8 cellular contexts compared by ENCODE assay signal in the genomic region with DNA sequence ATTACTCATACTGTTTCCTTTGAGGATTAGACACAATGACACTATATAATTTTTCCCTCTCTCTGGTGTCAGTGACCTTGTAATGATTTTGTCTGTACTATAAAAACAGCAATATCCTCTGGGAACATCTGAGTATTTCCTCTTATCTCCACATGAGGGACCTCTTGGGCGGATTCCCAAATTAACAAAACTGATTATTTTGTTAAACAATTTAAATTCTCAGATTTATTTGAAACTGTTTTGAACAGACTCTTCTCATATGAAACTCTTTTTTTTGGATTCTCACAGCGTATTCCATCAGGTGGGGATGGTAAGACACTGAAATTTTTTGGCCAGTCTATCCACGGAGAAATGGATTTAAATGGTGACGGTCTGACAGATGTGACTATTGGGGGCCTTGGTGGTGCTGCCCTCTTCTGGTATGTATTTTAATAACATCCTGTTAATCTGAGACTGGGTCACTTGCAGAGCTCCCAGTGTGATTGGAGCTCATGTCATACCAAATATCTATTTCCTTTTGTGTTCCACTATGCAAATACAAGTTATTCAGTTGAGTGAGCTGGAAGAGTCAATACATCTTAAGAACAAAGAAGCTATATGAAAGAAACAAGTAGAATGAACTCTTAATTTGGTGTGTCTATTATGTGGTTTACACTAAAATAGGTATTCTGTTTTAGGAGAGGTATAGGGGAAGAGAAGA.
DNase-seq lines count a peak whose midpoint lies in the region; ATAC-seq lines count a peak whose summit lies in the region.

No MANE protein-coding gene starts in this region.

- peak overlapping the region; percentile 59 for H3K4me2 ChIP-seq in mesendoderm (ENCODE audit: low read length)

- H3K27me3 ChIP-seq in CD4-positive, alpha-beta memory T cell (ENCODE audit: insufficient read depth, low read length), result no peaks in the 10 kb centered on the region
- H3K27me3 ChIP-seq in mesendoderm (ENCODE audit: insufficient read depth, low read length, poor library complexity), result no peaks in the 10 kb centered on the region

- H4K5ac ChIP-seq in mesendoderm (ENCODE audit: low read length), result no peak overlapping the region

- H3K27me3 Mint-ChIP-seq in CD4-positive, alpha-beta memory T cell, result no peaks in the 10 kb centered on the region
- H3K27me3 Mint-ChIP-seq in activated CD4-positive, alpha-beta T cell treated with anti-CD3 and anti-CD28 coated beads, Interleukin-2, amount 10 ng/mL, durations not matched to agents 7 days and 5 days, result peaks cover 2% of the 10 kb centered on the region
- H3K27me3 Mint-ChIP-seq in effector memory CD8-positive, alpha-beta T cell, result peaks cover 0 to 5% of the 10 kb centered on the region in 2 donors

- H3K56ac ChIP-seq in mesendoderm (ENCODE audit: low read length), result peak overlapping the region; percentile 49

- H3K79me1 ChIP-seq in mesendoderm (ENCODE audit: low read length), result no peaks in the 10 kb centered on the region

- no peaks in the 10 kb centered on the region for H3K36me3 Mint-ChIP-seq in CD4-positive, alpha-beta memory T cell
- no peaks in the 10 kb centered on the region for H3K36me3 Mint-ChIP-seq in activated CD4-positive, alpha-beta T cell treated with anti-CD3 and anti-CD28 coated beads, Interleukin-2, amount 10 ng/mL, durations not matched to agents 7 days and 5 days (ENCODE audit: low read depth)
- H3K36me3 Mint-ChIP-seq in effector memory CD8-positive, alpha-beta T cell (ENCODE audit: insufficient read depth), result no peaks in the 10 kb centered on the region

- H3K23ac ChIP-seq in mesendoderm (ENCODE audit: low read length), result no peak overlapping the region

- no peaks in the 10 kb centered on the region for H3K9me3 Mint-ChIP-seq in CD4-positive, alpha-beta memory T cell
- no peaks in the 10 kb centered on the region for H3K9me3 Mint-ChIP-seq in activated CD4-positive, alpha-beta T cell treated with anti-CD3 and anti-CD28 coated beads, Interleukin-2, amount 10 ng/mL, durations not matched to agents 7 days and 5 days
- no peaks in the 10 kb centered on the region for H3K9me3 Mint-ChIP-seq in effector memory CD8-positive, alpha-beta T cell

- peak overlapping the region in 7 of 8 donors; percentile 58 to 77 (median 74) for H3K4me3 Mint-ChIP-seq in CD4-positive, alpha-beta memory T cell
- peak overlapping the region; percentile 31 for H3K4me3 Mint-ChIP-seq in activated CD4-positive, alpha-beta T cell treated with anti-CD3 and anti-CD28 coated beads, Interleukin-2, amount 10 ng/mL, durations not matched to agents 7 days and 5 days
- peak overlapping the region; percentile 37 to 57 for H3K4me3 Mint-ChIP-seq in effector memory CD8-positive, alpha-beta T cell

- H4K8ac ChIP-seq in mesendoderm (ENCODE audit: low read depth, low read length), result no peak overlapping the region

- H3K36me3 ChIP-seq in CD4-positive, alpha-beta memory T cell (ENCODE audit: insufficient read depth, low read length), result no peaks in the 10 kb centered on the region
- no peaks in the 10 kb centered on the region for H3K36me3 ChIP-seq in mesendoderm (ENCODE audit: control insufficient read depth, insufficient read depth, low read length)

- H3K27ac ChIP-seq in CD4-positive, alpha-beta memory T cell (ENCODE audit: low read depth, low read length), result no peak overlapping the region
- H3K27ac ChIP-seq in mesendoderm (ENCODE audit: low read depth, low read length), result no peak overlapping the region

- peaks cover 5% of the 10 kb centered on the region for H3K4me1 ChIP-seq in CD4-positive, alpha-beta memory T cell (ENCODE audit: insufficient read depth, low read length)
- H3K4me1 ChIP-seq in mesendoderm (ENCODE audit: control insufficient read depth, low read depth, low read length), result no peaks in the 10 kb centered on the region

- H2BK5ac ChIP-seq in mesendoderm (ENCODE audit: low read length), result no peak overlapping the region

- H3K18ac ChIP-seq in mesendoderm (ENCODE audit: low read length), result no peak overlapping the region

- H3K79me2 ChIP-seq in mesendoderm (ENCODE audit: control insufficient read depth, insufficient read depth, low read length), result no peaks in the 10 kb centered on the region

- CTCF ChIA-PET in CD4-positive, alpha-beta memory T cell (lab: Charles Lee; ENCODE audit: partially characterized antibody), result interaction anchor here (0.6 to 3.5 kb wide), 37 partner anchors 9 to 260 kb away, joined by 3 to 93 read pairs (median 4); partner anchors contain the start of genes ITGA1 and PELO
- CTCF ChIA-PET in activated CD4-positive, alpha-beta T cell treated with anti-CD3 and anti-CD28 coated beads, Interleukin-2, amount 10 ng/mL, durations not matched to agents 7 days and 5 days (lab: Charles Lee), result interaction anchor here (0.6 to 1.0 kb wide), 6 partner anchors 9 to 229 kb away, joined by 3 to 6 read pairs (median 3); partner anchors contain the start of genes ITGA1 and PELO

- WGBS in mesendoderm (ENCODE audit: extremely low coverage, insufficient coverage, low lambda C conversion rate), result no CpG with 5 or more reads among the region's 4 CpGs

- H2AK5ac ChIP-seq in mesendoderm (ENCODE audit: low read length), result no peak overlapping the region

- peak overlapping the region; percentile 47 for H3K9ac ChIP-seq in mesendoderm (ENCODE audit: low read length)

- no peak overlapping the region for H2BK15ac ChIP-seq in mesendoderm (replicated peaks; ENCODE audit: low read depth)

- POLR2A ChIA-PET in CD4-positive, alpha-beta memory T cell (lab: Charles Lee; ENCODE audit: partially characterized antibody), result interaction anchor here (1.5 kb wide), 1 partner anchor 189 kb away, joined by 4 read pairs; no protein-coding TSS in a partner anchor
- POLR2A ChIA-PET in activated CD4-positive, alpha-beta T cell treated with anti-CD3 and anti-CD28 coated beads, Interleukin-2, amount 10 ng/mL, durations not matched to agents 7 days and 5 days (lab: Charles Lee), result no interaction called here

- peaks cover 0 to 9% (median 2%) of the 10 kb centered on the region in 4 donors for H3K4me1 Mint-ChIP-seq in CD4-positive, alpha-beta memory T cell
- H3K4me1 Mint-ChIP-seq in activated CD4-positive, alpha-beta T cell treated with anti-CD3 and anti-CD28 coated beads, Interleukin-2, amount 10 ng/mL, durations not matched to agents 7 days and 5 days, result peaks cover 9% of the 10 kb centered on the region
- H3K4me1 Mint-ChIP-seq in effector memory CD8-positive, alpha-beta T cell (ENCODE audit: low read depth in 2 of 2), result peaks cover 4 to 6% of the 10 kb centered on the region in 2 donors

- DNase-seq in CD4-positive, alpha-beta memory T cell, result peak; percentile 41 to 72 (median 67)
- peak; percentile 52 for DNase-seq in NCI-H510A treated with DMSO at 0.1 percent for 48 hours (lab: John Stamatoyannopoulos, UW)
- DNase-seq in activated CD4-positive, alpha-beta T cell treated with anti-CD3 and anti-CD28 coated beads, Interleukin-2, amount 10 ng/mL, durations not matched to agents 7 days and 5 days, result peak; percentile 64
- DNase-seq in effector memory CD8-positive, alpha-beta T cell, result peak; percentile 45 to 54 (median 48)
- peak; percentile 78 for DNase-seq in mesendoderm
- DNase-seq in stimulated activated CD8-positive, alpha-beta memory T cell treated with anti-CD3 and anti-CD28 coated beads, Interleukin-7, amount 100 ng/mL, for 48 hours (ENCODE audit: extremely low read depth in 1 of 2, low read depth in 1 of 2), result peak; percentile 1 to 10

- H2BK120ac ChIP-seq in mesendoderm (ENCODE audit: low read depth, low read length), result no peak overlapping the region

- intact Hi-C loops in CD4-positive, alpha-beta memory T cell (cut with micrococcal nuclease), result loop anchor here (1.0 to 10.0 kb wide), 6 partner anchors 113 to 1951 kb away; partner anchors contain the start of genes ITGA1 and PELO

- peak overlapping the region in 1 of 7 donors; percentile 39 for H3K27ac Mint-ChIP-seq in CD4-positive, alpha-beta memory T cell
- H3K27ac Mint-ChIP-seq in activated CD4-positive, alpha-beta T cell treated with anti-CD3 and anti-CD28 coated beads, Interleukin-2, amount 10 ng/mL, durations not matched to agents 7 days and 5 days, result no peak overlapping the region
- H3K27ac Mint-ChIP-seq in effector memory CD8-positive, alpha-beta T cell, result peak overlapping the region in 1 of 2 donors; percentile 12

- no peak overlapping the region for H3K4me3 ChIP-seq in CD4-positive, alpha-beta memory T cell (ENCODE audit: low read length in 2 of 2)
- no peak overlapping the region for H3K4me3 ChIP-seq in mesendoderm (ENCODE audit: low read length)

- H3K4ac ChIP-seq in mesendoderm (ENCODE audit: low read depth, low read length), result no peak overlapping the region

- peak; percentile 98 for ATAC-seq in GM19351 (IDR thresholded peaks at IDR 0.05; ENCODE audit: unreplicated experiment)
- ATAC-seq in HG03432 (IDR thresholded peaks at IDR 0.05; ENCODE audit: unreplicated experiment), result peak; percentile 99
- ATAC-seq in effector memory CD8-positive, alpha-beta T cell (replicated peaks), result peak; percentile 94

- no peaks in the 10 kb centered on the region for H3K9me3 ChIP-seq in CD4-positive, alpha-beta memory T cell (ENCODE audit: control insufficient read depth in 1 of 2, low read length in 2 of 2)

Comparison
In these comparisons a context has a peak if more than half of its experiments do, and no peak if none do; other contexts are left out.
1. DNase-seq: peak in every context shown above with its lines; median percentile 78 in mesendoderm; 67 in CD4-positive, alpha-beta memory T cell; 64 in activated CD4-positive, alpha-beta T cell treated with anti-CD3 and anti-CD28 coated beads, Interleukin-2, amount 10 ng/mL, durations not matched to agents 7 days and 5 days; 52 in NCI-H510A treated with DMSO at 0.1 percent for 48 hours; 48 in effector memory CD8-positive, alpha-beta T cell; 6 in stimulated activated CD8-positive, alpha-beta memory T cell treated with anti-CD3 and anti-CD28 coated beads, Interleukin-7, amount 100 ng/mL, for 48 hours.